In genomic region chr5:180641566-180641900, GRCh38 we compare ENCODE assay signal across 21 cellular contexts. TPM values are rescaled to one million over a fixed set of nuclear protein-coding genes. Genes with fewer than 3 reads are reported as not detected.
"Had no signal": no experiment of that assay in that cellular context is flagged by ENCODE, and none has a peak within 500 bp of the region (broad histone marks: within the 10 kb centered on the region; RNA-seq: fewer than 3 reads in every experiment).

No MANE protein-coding gene starts in this region.

- H3K27ac ChIP-seq: hepatocyte had no signal

- DNase-seq: activated CD4-positive, alpha-beta T cell treated with anti-CD3 and anti-CD28 coated beads, Interleukin-2, amount 10 ng/mL, durations not matched to agents 24 days and 14 days; activated CD8-positive, alpha-beta T cell treated with anti-CD3 and anti-CD28 coated beads, Interleukin-2, amount 10 ng/mL, durations not matched to agents 7 days and 5 days; activated gamma-delta T cell; activated naive CD4-positive, alpha-beta T cell treated with anti-CD3 and anti-CD28 coated beads, Interleukin-2, amount 50 U/mL, for 16 hours; activated naive CD8-positive, alpha-beta T cell treated with anti-CD3 and anti-CD28 coated beads, Interleukin-2, amount 50 U/mL, for 24 hours; activated T-cell treated with anti-CD3 and anti-CD28 coated beads, Interleukin-2, amount 50 U/mL, for 72 hours; effector CD4-positive, alpha-beta T cell; foreskin melanocyte; immature natural killer cell; kidney glomerular epithelial cell; mucosa of descending colon; nephron progenitor cell; small intestine; T-helper 2 cell had no signal

- H3K9me3 ChIP-seq: mucosa of descending colon had no signal

- ATAC-seq: activated CD4-positive, CD25-positive, alpha-beta regulatory T cell treated with anti-CD3 and anti-CD28 coated beads, Interleukin-2, amount 50 U/mL, for 24 hours; activated CD8-positive, alpha-beta T cell treated with anti-CD3 and anti-CD28 coated beads, Interleukin-2, amount 10 ng/mL, durations not matched to agents 7 days and 5 days; activated naive CD8-positive, alpha-beta T cell treated with anti-CD3 and anti-CD28 coated beads, Interleukin-2, amount 50 U/mL, for 24 hours; activated T-cell treated with anti-CD3 and anti-CD28 coated beads, Interleukin-2, amount 50 U/mL, for 72 hours; mucosa of descending colon; sciatic nerve; stimulated activated memory B cell treated with anti-CD40 and anti-IgM and Interleukin-4, amounts not matched to agents 10 μg/mL and 1 μg/mL and 100 μg/mL, for 72 hours had no signal

- H3K4me3 ChIP-seq: hepatocyte, mucosa of descending colon had no signal

RNA-seq across cellular contexts. Expression of gene SCGB3A1, which starts 50.2 kb away (rescaled TPM):
- total RNA-seq: activated CD4-positive, alpha-beta T cell treated with anti-CD3 and anti-CD28 coated beads, Interleukin-2, amount 10 ng/mL, durations not matched to agents 24 days and 14 days; activated CD8-positive, alpha-beta T cell treated with anti-CD3 and anti-CD28 coated beads, Interleukin-2, amount 10 ng/mL, durations not matched to agents 7 days and 5 days; activated T-cell treated with anti-CD3 and anti-CD28 coated beads, Interleukin-2, amount 50 U/mL, for 72 hours; cerebellum; hepatocyte; liver; mucosa of descending colon; sciatic nerve; temporal lobe had no signal
- polyA plus RNA-seq: hepatocyte had no signal
